In genomic region chr7:29484280-29484679, GRCh38 we compare ENCODE assay signal across 14 cellular contexts.
"Had no signal": no experiment of that assay in that cellular context is flagged by ENCODE, and none has a peak within 500 bp of the region (broad histone marks: within the 10 kb centered on the region; RNA-seq: fewer than 3 reads in every experiment).

No MANE protein-coding gene starts in this region.

- H3K36me3 ChIP-seq: breast epithelium, ovary, suprapubic skin, upper lobe of right lung had no signal

- H3K4me3 ChIP-seq: breast epithelium, lung, ovary, SK-N-MC, suprapubic skin, upper lobe of right lung had no signal

- ATAC-seq: stimulated activated naive B cell treated with anti-CD40 and anti-IgM and Interleukin-4, amounts not matched to agents 10 μg/mL and 1 μg/mL and 100 μg/mL, for 72 hours; upper lobe of right lung had no signal

- H3K9me3 ChIP-seq: breast epithelium, ovary, suprapubic skin, upper lobe of right lung had no signal

- H3K9me3 Mint-ChIP-seq: activated CD4-positive, alpha-beta T cell treated with anti-CD3 and anti-CD28 coated beads, Interleukin-2, amount 10 ng/mL, durations not matched to agents 7 days and 5 days; activated naive CD8-positive, alpha-beta T cell treated with anti-CD3 and anti-CD28 coated beads, Interleukin-2, amount 10 ng/mL, durations not matched to agents 7 days and 5 days; naive B cell; stimulated activated naive B cell treated with anti-CD40 and anti-IgM and Interleukin-4, amounts not matched to agents 10 μg/mL and 1 μg/mL and 100 μg/mL, for 72 hours had no signal

- FAIRE-seq: endometrium had no signal

- H3K27ac ChIP-seq: SK-N-MC, suprapubic skin, upper lobe of right lung had no signal

- H3K27me3 ChIP-seq: breast epithelium, ovary, suprapubic skin, upper lobe of right lung had no signal

- H3K4me1 Mint-ChIP-seq: activated CD4-positive, alpha-beta T cell treated with anti-CD3 and anti-CD28 coated beads, Interleukin-2, amount 10 ng/mL, durations not matched to agents 7 days and 5 days had no signal

- DNase-seq: activated CD4-positive, alpha-beta T cell treated with anti-CD3 and anti-CD28 coated beads, Interleukin-2, amount 10 ng/mL, durations not matched to agents 7 days and 5 days; activated CD8-positive, alpha-beta memory T cell treated with anti-CD3 and anti-CD28 coated beads for 24 hours; activated naive CD4-positive, alpha-beta T cell; activated naive CD8-positive, alpha-beta T cell treated with anti-CD3 and anti-CD28 coated beads, Interleukin-2, amount 10 ng/mL, durations not matched to agents 7 days and 5 days; naive B cell; stimulated activated CD4-positive, alpha-beta T cell treated with anti-CD3 and anti-CD28 coated beads, Interleukin-2, amount 100 ng/mL, for 48 hours; stimulated activated naive B cell treated with anti-CD40 and anti-IgM and Interleukin-4, amounts not matched to agents 10 μg/mL and 1 μg/mL and 100 μg/mL, for 72 hours; upper lobe of right lung had no signal

- H3K36me3 Mint-ChIP-seq: activated naive CD8-positive, alpha-beta T cell treated with anti-CD3 and anti-CD28 coated beads, Interleukin-2, amount 10 ng/mL, durations not matched to agents 7 days and 5 days; naive B cell; stimulated activated naive B cell treated with anti-CD40 and anti-IgM and Interleukin-4, amounts not matched to agents 10 μg/mL and 1 μg/mL and 100 μg/mL, for 72 hours had no signal

- H3K4me1 ChIP-seq: breast epithelium, suprapubic skin had no signal

- H3K27ac Mint-ChIP-seq: activated CD4-positive, alpha-beta T cell treated with anti-CD3 and anti-CD28 coated beads, Interleukin-2, amount 10 ng/mL, durations not matched to agents 7 days and 5 days; activated naive CD8-positive, alpha-beta T cell treated with anti-CD3 and anti-CD28 coated beads, Interleukin-2, amount 10 ng/mL, durations not matched to agents 7 days and 5 days; naive B cell; stimulated activated naive B cell treated with anti-CD40 and anti-IgM and Interleukin-4, amounts not matched to agents 10 μg/mL and 1 μg/mL and 100 μg/mL, for 72 hours had no signal

- H3K4me3 Mint-ChIP-seq: activated CD4-positive, alpha-beta T cell treated with anti-CD3 and anti-CD28 coated beads, Interleukin-2, amount 10 ng/mL, durations not matched to agents 7 days and 5 days; activated naive CD8-positive, alpha-beta T cell treated with anti-CD3 and anti-CD28 coated beads, Interleukin-2, amount 10 ng/mL, durations not matched to agents 7 days and 5 days; naive B cell; stimulated activated naive B cell treated with anti-CD40 and anti-IgM and Interleukin-4, amounts not matched to agents 10 μg/mL and 1 μg/mL and 100 μg/mL, for 72 hours had no signal

- H3K27me3 Mint-ChIP-seq: activated CD4-positive, alpha-beta T cell treated with anti-CD3 and anti-CD28 coated beads, Interleukin-2, amount 10 ng/mL, durations not matched to agents 7 days and 5 days had no signal
